In the genomic region with DNA sequence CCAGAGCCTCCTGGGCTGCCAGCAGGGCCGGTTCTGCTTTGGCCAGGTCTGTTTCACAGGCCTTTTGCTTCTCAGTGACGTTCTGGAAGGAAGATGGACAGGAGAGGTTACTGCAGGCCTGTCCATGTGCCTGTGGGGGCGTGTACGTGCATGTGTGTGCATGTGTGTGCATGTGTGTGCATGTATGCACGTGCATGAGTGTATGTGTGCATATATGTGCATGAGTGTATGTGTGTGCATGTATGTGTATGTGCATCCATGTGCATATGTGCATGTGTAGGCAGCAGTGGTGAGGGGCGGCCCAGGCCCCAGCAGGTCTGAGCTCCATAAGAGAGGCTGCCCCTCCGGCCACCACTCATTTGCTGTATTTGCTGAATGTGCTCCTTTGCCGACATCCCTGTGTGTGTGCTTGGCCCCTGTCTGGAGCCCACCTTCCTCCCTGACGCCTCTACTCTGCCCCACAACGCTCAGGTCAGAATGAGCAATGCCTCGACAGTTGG, we compare ENCODE assay signal across 19 cellular contexts.
"Had no signal": no experiment of that assay in that cellular context is flagged by ENCODE, and none has a peak within 500 bp of the region (broad histone marks: within the 10 kb centered on the region; RNA-seq: fewer than 3 reads in every experiment).

No MANE protein-coding gene starts in this region.

- H3K4me2 ChIP-seq: hepatocyte had no signal

- H3K9me3 ChIP-seq: psoas muscle, spleen, uterus had no signal

- ATAC-seq: foreskin keratinocyte; left colon; left ventricle myocardium superior; psoas muscle; sciatic nerve; stimulated activated naive B cell treated with anti-CD40 and anti-IgM and Interleukin-4, amounts not matched to agents 10 μg/mL and 1 μg/mL and 100 μg/mL, for 72 hours; stimulated activated naive CD8-positive, alpha-beta T cell treated with anti-CD3 and anti-CD28 coated beads, Interleukin-15, amount 100 ng/mL, for 72 hours had no signal

- H3K79me2 ChIP-seq: hepatocyte had no signal

- FAIRE-seq: kidney had no signal

- H3K27ac ChIP-seq: foreskin keratinocyte, hepatocyte, psoas muscle, spleen, uterus had no signal

- H3K27me3 ChIP-seq: foreskin keratinocyte, hepatocyte, spleen, uterus had no signal

- H2AFZ ChIP-seq: hepatocyte had no signal

- DNase-seq: foreskin keratinocyte; head of caudate nucleus; kidney; left colon; left ventricle myocardium superior; mesendoderm; naive B cell; psoas muscle; retina; spleen; stimulated activated CD4-positive, alpha-beta T cell treated with anti-CD3 and anti-CD28 coated beads, Interleukin-15, amount 100 ng/mL, for 24 hours; stimulated activated CD4-positive, alpha-beta T cell treated with anti-CD3 and anti-CD28 coated beads, Interleukin-1b, Interleukin-23, amount 100 ng/mL, for 48 hours; stimulated activated CD4-positive, alpha-beta T cell treated with anti-CD3 and anti-CD28 coated beads, Interleukin-4, amount 100 ng/mL, for 24 hours; stimulated activated naive B cell treated with anti-CD40 and anti-IgM and Interleukin-4, amounts not matched to agents 10 μg/mL and 1 μg/mL and 100 μg/mL, for 72 hours; stimulated activated naive CD8-positive, alpha-beta T cell treated with anti-CD3 and anti-CD28 coated beads, Interleukin-15, amount 100 ng/mL, for 72 hours; uterus had no signal

- H3K4me3 ChIP-seq: hepatocyte, lung, psoas muscle, spleen, uterus had no signal

- H3K36me3 ChIP-seq: spleen, uterus had no signal

- H3K4me1 ChIP-seq: foreskin keratinocyte, psoas muscle, spleen, uterus had no signal
